In genomic region chr20:57317316-57317788, GRCh38 we compare ENCODE assay signal across 23 cellular contexts. TPM values are rescaled to one million over a fixed set of nuclear protein-coding genes. Genes with fewer than 3 reads are reported as not detected.
DNase-seq lines count a peak whose midpoint lies in the region; ATAC-seq and TF ChIP-seq lines count a peak whose summit lies in the region.
"Had no signal": no experiment of that assay in that cellular context is flagged by ENCODE, and none has a peak within 500 bp of the region (broad histone marks: within the 10 kb centered on the region; RNA-seq: fewer than 3 reads in every experiment).

No MANE protein-coding gene starts in this region.

- H3K4me3 ChIP-seq in BLaER1, result no peak overlapping the region
- peak overlapping the region; percentile 72 for H3K4me3 ChIP-seq in DOHH2 (ENCODE audit: low read length)
- H3K4me3 ChIP-seq in SU-DHL-6 (ENCODE audit: insufficient read depth, low read length, poor library complexity, severe bottlenecking), result peak overlapping the region; percentile 4
- H3K4me3 ChIP-seq in neuronal stem cell (ENCODE audit: low read length in 2 of 2), result no peak overlapping the region
- H3K4me3 ChIP-seq in GM23248, result no peak overlapping the region
- H3K4me3 ChIP-seq: A549, SK-N-MC had no signal

- POLR2A ChIA-PET in naive thymus-derived CD8-positive, alpha-beta T cell (lab: Charles Lee), result no interaction called here

- H2BK15ac ChIP-seq in neuronal stem cell (ENCODE audit: low read length), result peak overlapping the region; percentile 25

- H3K27me3 Mint-ChIP-seq in naive thymus-derived CD8-positive, alpha-beta T cell, result peaks cover 22 to 51% (median 31%) of the 10 kb centered on the region in 5 donors

- H3K4me1 ChIP-seq in BLaER1 (peaks cover 39% of the 10 kb centered on the region), DOHH2 (ENCODE audit: control insufficient read depth, low read length) (peaks cover 97% of the 10 kb centered on the region), neuronal stem cell (ENCODE audit: control insufficient read depth in 2 of 2, insufficient read depth in 1 of 2, low read depth in 1 of 2, low read length in 2 of 2) (peaks cover 1 to 4% of the 10 kb centered on the region in 2 donors), GM23248 (ENCODE audit: insufficient read depth) (no peaks in the 10 kb centered on the region)
- H3K4me1 ChIP-seq: A549, BE2C had no signal

- H2AFZ ChIP-seq in SU-DHL-6 (ENCODE audit: low read depth, low read length, severe bottlenecking) (no peak overlapping the region), neuronal stem cell (ENCODE audit: low read length) (no peak overlapping the region), GM23248 (no peak overlapping the region)

- no peak overlapping the region for H3K27ac Mint-ChIP-seq in naive thymus-derived CD8-positive, alpha-beta T cell
- H3K27ac Mint-ChIP-seq: CD4-positive, alpha-beta T cell had no signal

- no peak overlapping the region for H3K4me3 Mint-ChIP-seq in naive thymus-derived CD8-positive, alpha-beta T cell
- H3K4me3 Mint-ChIP-seq: CD4-positive, alpha-beta T cell had no signal

- no peaks in the 10 kb centered on the region for H3K4me1 Mint-ChIP-seq in naive thymus-derived CD8-positive, alpha-beta T cell

- peak overlapping the region; percentile 59 for H2AK5ac ChIP-seq in neuronal stem cell (ENCODE audit: low read depth, low read length)

- no peak overlapping the region for H2BK5ac ChIP-seq in neuronal stem cell (ENCODE audit: low read length)

- ATAC-seq in naive thymus-derived CD8-positive, alpha-beta T cell, result no peak
- ATAC-seq: A549 had no signal

- H3K9me2 ChIP-seq in DOHH2 (replicated peaks; ENCODE audit: control insufficient read depth, low read length) (no peaks in the 10 kb centered on the region), SU-DHL-6 (replicated peaks; ENCODE audit: insufficient read depth, low read length) (no peaks in the 10 kb centered on the region), GM23248 (ENCODE audit: insufficient read depth) (no peaks in the 10 kb centered on the region)

- peaks cover 46% of the 10 kb centered on the region for H3F3A ChIP-seq in DOHH2 (ENCODE audit: control insufficient read depth, insufficient read depth)
- peaks cover 55% of the 10 kb centered on the region for H3F3A ChIP-seq in SU-DHL-6 (ENCODE audit: insufficient read depth)
- H3F3A ChIP-seq in GM23248 (ENCODE audit: insufficient read depth), result no peaks in the 10 kb centered on the region

- DNase-seq in neuronal stem cell (ENCODE audit: low spot score), result no peak
- no peak for DNase-seq in AG08395 (ENCODE audit: low spot score)
- DNase-seq in naive thymus-derived CD8-positive, alpha-beta T cell, result no peak
- DNase-seq in GM23248, result no peak
- DNase-seq: BE2C; CD4-positive, alpha-beta T cell; DND-41; IMR-90; NCI-H1105; NCI-H146; NCI-H2029; NCI-H2227 treated with DMSO at 0.1 percent for 48 hours; NCI-H510A treated with DMSO at 0.1 percent for 48 hours; NCI-H774; SHP77 treated with DMSO at 0.1 percent for 48 hours had no signal

- no peak overlapping the region for H3K14ac ChIP-seq in neuronal stem cell (ENCODE audit: low read length)

- peak overlapping the region; percentile 84 for H3K4me2 ChIP-seq in BLaER1
- peak overlapping the region; percentile 90 for H3K4me2 ChIP-seq in DOHH2 (ENCODE audit: low read length)
- peak overlapping the region; percentile 59 for H3K4me2 ChIP-seq in SU-DHL-6 (ENCODE audit: low read depth, low read length, poor library complexity, severe bottlenecking)
- no peak overlapping the region for H3K4me2 ChIP-seq in neuronal stem cell (ENCODE audit: insufficient read depth, low read length, poor library complexity, severe bottlenecking)
- H3K4me2 ChIP-seq in GM23248 (ENCODE audit: unreplicated experiment), result no peak overlapping the region
- H3K4me2 ChIP-seq: A549, KMS-11 had no signal

- peaks cover 0 to 2% (median 0%) of the 10 kb centered on the region in 9 donors for H3K9me3 Mint-ChIP-seq in naive thymus-derived CD8-positive, alpha-beta T cell
- H3K9me3 Mint-ChIP-seq: CD4-positive, alpha-beta T cell had no signal

- in situ Hi-C loops in GM23248 (cut with MboI), result no loop called here

- WGBS in neuronal stem cell (ENCODE audit: extremely low coverage in 2 of 2, insufficient read length in 2 of 2, insufficient replicate concordance in 1 of 2), 2 donors, result no CpG with 5 or more reads among the region's 8 CpGs
- WGBS in GM23248 (ENCODE audit: low coverage in 1 of 2, low lambda C conversion rate in 2 of 2, missing lambda C conversion rate in 2 of 2), 2 experiments, result 78 to 83% methylated on average over 7 to 8 of the region's 8 CpGs

- H3K27me3 ChIP-seq in BLaER1, result no peaks in the 10 kb centered on the region
- no peaks in the 10 kb centered on the region for H3K27me3 ChIP-seq in DOHH2 (ENCODE audit: control insufficient read depth, low read length)
- H3K27me3 ChIP-seq in SU-DHL-6 (ENCODE audit: low read length), result no peaks in the 10 kb centered on the region
- peaks cover 0 to 6% (median 0%) of the 10 kb centered on the region in 3 experiments for H3K27me3 ChIP-seq in neuronal stem cell (ENCODE audit: control insufficient read depth in 3 of 3, insufficient read depth in 3 of 3, low read depth in 1 of 3, low read length in 3 of 3)
- peaks cover 50% of the 10 kb centered on the region for H3K27me3 ChIP-seq in GM23248 (replicated peaks; ENCODE audit: insufficient read depth)

- TF ChIP-seq CTCF in DOHH2 (IDR thresholded peaks at IDR 0.05; ENCODE audit: low read depth, low read length, poor library complexity, severe bottlenecking) (no peak), SU-DHL-6 (IDR thresholded peaks at IDR 0.05; ENCODE audit: insufficient read depth, low read length, poor library complexity, severe bottlenecking) (no peak)

- no peaks in the 10 kb centered on the region for H3K79me1 ChIP-seq in neuronal stem cell (ENCODE audit: low read depth, low read length)

- H3K18ac ChIP-seq in neuronal stem cell (ENCODE audit: low read length), result peak overlapping the region; percentile 80

- H4K91ac ChIP-seq in neuronal stem cell (ENCODE audit: low read depth, low read length, poor library complexity), result no peak overlapping the region

- H3K79me2 ChIP-seq in DOHH2 (ENCODE audit: control insufficient read depth, low read length) (peaks cover 24% of the 10 kb centered on the region), SU-DHL-6 (ENCODE audit: insufficient read depth, low read length) (no peaks in the 10 kb centered on the region), GM23248 (ENCODE audit: insufficient read depth) (no peaks in the 10 kb centered on the region)

- no peak overlapping the region for H3K23ac ChIP-seq in neuronal stem cell (ENCODE audit: low read depth, low read length, poor library complexity)

- H4K20me1 ChIP-seq in BLaER1 (no peaks in the 10 kb centered on the region), DOHH2 (ENCODE audit: control insufficient read depth, insufficient read depth, low read depth, low read length) (no peaks in the 10 kb centered on the region), SU-DHL-6 (ENCODE audit: low read depth, low read length) (no peaks in the 10 kb centered on the region), GM23248 (ENCODE audit: insufficient read depth) (no peaks in the 10 kb centered on the region)

- no peak overlapping the region for H2BK12ac ChIP-seq in neuronal stem cell (ENCODE audit: low read length)

- H3K36me3 ChIP-seq in BLaER1, result no peaks in the 10 kb centered on the region
- H3K36me3 ChIP-seq in DOHH2 (ENCODE audit: control insufficient read depth, low read length), result peaks cover 5% of the 10 kb centered on the region
- no peaks in the 10 kb centered on the region for H3K36me3 ChIP-seq in SU-DHL-6 (ENCODE audit: low read length)
- H3K36me3 ChIP-seq in neuronal stem cell (replicated peaks in 1 of 2; ENCODE audit: control insufficient read depth in 2 of 2, insufficient read depth in 2 of 2, low read length in 2 of 2), result no peaks in the 10 kb centered on the region
- no peaks in the 10 kb centered on the region for H3K36me3 ChIP-seq in GM23248 (ENCODE audit: low read depth)
- H3K36me3 ChIP-seq: BE2C had no signal

- no peaks in the 10 kb centered on the region for H3K9me3 ChIP-seq in BLaER1
- no peaks in the 10 kb centered on the region for H3K9me3 ChIP-seq in DOHH2 (ENCODE audit: control insufficient read depth, insufficient read depth, low read length)
- H3K9me3 ChIP-seq in SU-DHL-6 (ENCODE audit: insufficient read depth, low read length), result no peaks in the 10 kb centered on the region
- H3K9me3 ChIP-seq in neuronal stem cell (replicated peaks in 1 of 2; ENCODE audit: control insufficient read depth in 2 of 2, insufficient read depth in 1 of 2, low read depth in 1 of 2, low read length in 2 of 2), result no peaks in the 10 kb centered on the region
- no peaks in the 10 kb centered on the region for H3K9me3 ChIP-seq in GM23248 (ENCODE audit: low read depth)
- H3K9me3 ChIP-seq: A549, BE2C had no signal

- H3K36me3 Mint-ChIP-seq in naive thymus-derived CD8-positive, alpha-beta T cell, result no peaks in the 10 kb centered on the region

- no peak overlapping the region for H4K8ac ChIP-seq in neuronal stem cell (ENCODE audit: low read depth, low read length)

- peak overlapping the region; percentile 1; the same call in 1 of the 2 replicates for H3K9ac ChIP-seq in BLaER1
- peak overlapping the region; percentile 56 for H3K9ac ChIP-seq in SU-DHL-6 (ENCODE audit: low read length)
- no peak overlapping the region for H3K9ac ChIP-seq in neuronal stem cell (ENCODE audit: low read depth, low read length, poor library complexity)
- no peak overlapping the region for H3K9ac ChIP-seq in GM23248
- H3K9ac ChIP-seq: KMS-11 had no signal

- H3K4ac ChIP-seq in neuronal stem cell (ENCODE audit: low read length), result no peak overlapping the region

- H2BK120ac ChIP-seq in neuronal stem cell (ENCODE audit: low read depth, low read length), result no peak overlapping the region

- peak overlapping the region; percentile 25 for H3K27ac ChIP-seq in BLaER1
- H3K27ac ChIP-seq in DOHH2 (ENCODE audit: low read depth, low read length), result peak overlapping the region; percentile 99
- H3K27ac ChIP-seq in SU-DHL-6 (ENCODE audit: low read depth, low read length), result peak overlapping the region; percentile 98
- H3K27ac ChIP-seq in neuronal stem cell (replicated peaks; ENCODE audit: low read length), result no peak overlapping the region
- no peak overlapping the region for H3K27ac ChIP-seq in GM23248
- H3K27ac ChIP-seq: A549, KMS-11, SK-N-MC had no signal

RNA-seq across cellular contexts. Expression of gene SPO11, which starts 12.3 kb away (rescaled TPM):
- polyA plus RNA-seq in neuronal stem cell (2013, experiment 1 of 2), result not detected
- polyA plus RNA-seq in neuronal stem cell (2013, experiment 2 of 2), result not detected
- not detected for total RNA-seq in naive thymus-derived CD8-positive, alpha-beta T cell
- not detected for polyA plus RNA-seq in naive thymus-derived CD8-positive, alpha-beta T cell
- total RNA-seq in GM23248 (2014; rRNA removed; shearing (Covaris generic)), result not detected in 2 replicates
- not detected in 2 replicates for polyA plus RNA-seq in GM23248 (2016; fragmentation: Nextera tagmentation; extraction: Ambion mirVana)
- total RNA-seq: CD4-positive, alpha-beta T cell; G401; IMR-90; RPMI7951 had no signal
- polyA plus RNA-seq: A549, IMR-90 had no signal

RNA-seq across cellular contexts. Expression of gene RAE1, which starts 33.7 kb away (rescaled TPM):
- 21.8 TPM for polyA plus RNA-seq in neuronal stem cell (2013, experiment 1 of 2)
- 21.8 TPM for polyA plus RNA-seq in neuronal stem cell (2013, experiment 2 of 2)
- 10 to 100 TPM; 30.9 to 34.0 TPM for total RNA-seq in naive thymus-derived CD8-positive, alpha-beta T cell
- polyA plus RNA-seq in naive thymus-derived CD8-positive, alpha-beta T cell, result 10 to 100 TPM; 35.5 to 54.4 (median 37.0) TPM
- 21.5 and 34.7 TPM in 2 replicates for total RNA-seq in GM23248 (2014; rRNA removed; shearing (Covaris generic))
- 54.8 and 55.9 TPM in 2 replicates for polyA plus RNA-seq in GM23248 (2016; fragmentation: Nextera tagmentation; extraction: Ambion mirVana)

RNA-seq across cellular contexts. Expression of gene BMP7, which starts 50.9 kb away (rescaled TPM):
- 17.6 TPM for polyA plus RNA-seq in neuronal stem cell (2013, experiment 1 of 2)
- 17.7 TPM for polyA plus RNA-seq in neuronal stem cell (2013, experiment 2 of 2)
- not detected for total RNA-seq in naive thymus-derived CD8-positive, alpha-beta T cell
- not detected for polyA plus RNA-seq in naive thymus-derived CD8-positive, alpha-beta T cell
- total RNA-seq in GM23248 (2014; rRNA removed; shearing (Covaris generic)), result not detected in 2 replicates
- polyA plus RNA-seq in GM23248 (2016; fragmentation: Nextera tagmentation; extraction: Ambion mirVana), result 0.09 TPM in 1 of 2 replicates, not detected in the other
- total RNA-seq: CD4-positive, alpha-beta T cell; IMR-90 had no signal
- polyA plus RNA-seq: IMR-90 had no signal

Comparison
In these comparisons a context has a peak if more than half of its experiments do, and no peak if none do; other contexts are left out.
1. H3K27ac ChIP-seq: peak in BLaER1 (single experiment), DOHH2 (single experiment) and SU-DHL-6 (single experiment); none in neuronal stem cell (single experiment) and GM23248 (single experiment).
2. H3K4me2 ChIP-seq: peak in BLaER1 (single experiment), DOHH2 (single experiment) and SU-DHL-6 (single experiment); none in neuronal stem cell (single experiment) and GM23248 (single experiment).
3. H3K4me3 ChIP-seq: peak in DOHH2 (single experiment) and SU-DHL-6 (single experiment); none in BLaER1 (single experiment), neuronal stem cell (0 of 2) and GM23248 (single experiment).
4. H3K9ac ChIP-seq: peak in BLaER1 (single experiment) and SU-DHL-6 (single experiment); none in neuronal stem cell (single experiment) and GM23248 (single experiment).